8 cellular contexts compared by ENCODE assay signal in genomic region chr3:52385157-52385556, GRCh38. TPM values are rescaled to one million over a fixed set of nuclear protein-coding genes. Genes with fewer than 3 reads are reported as not detected.
A peak's percentile ranks its signal among the peaks of the same experiment; 100 is the strongest.
DNase-seq lines count a peak whose midpoint lies in the region; ATAC-seq, FAIRE-seq and TF ChIP-seq lines count a peak whose summit lies in the region.

No MANE protein-coding gene starts in this region.

- 52% methylated on average over 6 of the region's 10 CpGs for WGBS in A549 (ENCODE audit: missing lambda C conversion rate)

- H3K4me3 Mint-ChIP-seq in endothelial cell (ENCODE audit: unreplicated experiment): no peak overlapping the region

- TF ChIP-seq POLR2A in A549 (IDR thresholded peaks at IDR 0.05; ENCODE audit: low read length): no peak

- no peaks in the 10 kb centered on the region for H3K9me3 Mint-ChIP-seq in endothelial cell (ENCODE audit: unreplicated experiment)

- H3K4me3 ChIP-seq in A549: no peak overlapping the region

- H3K4me2 ChIP-seq in A549: no peak overlapping the region

- ATAC-seq in A549: peak; percentile 66 to 92
- no peak for ATAC-seq in GM21528 (IDR thresholded peaks at IDR 0.05; ENCODE audit: low FRiP score, unreplicated experiment)

- POLR2A ChIA-PET in A549 (lab: Yijun Ruan, JAX): interaction anchor here (0.6 kb wide), 1 partner anchor 97 kb away, joined by 3 read pairs; the partner anchor contains the start of gene GLYCTK

- peak in 1 of 2 experiments; percentile 50; a peak in 2 of 5 replicates for TF ChIP-seq RAD21 in A549 (conservative IDR thresholded peaks at IDR 0.05 in 1 of 2, IDR thresholded peaks at IDR 0.05 in 1 of 2)

- peaks cover 6% of the 10 kb centered on the region for H3K27me3 Mint-ChIP-seq in endothelial cell (ENCODE audit: unreplicated experiment)

- CTCF ChIA-PET in A549 (lab: Yijun Ruan, JAX): interaction anchor here (0.7 to 1.8 kb wide), 15 partner anchors 8 to 384 kb away, joined by 3 to 10 read pairs (median 4); no protein-coding TSS in a partner anchor

- TF ChIP-seq EP300 in A549 (IDR thresholded peaks at IDR 0.05): no peak

- H3K4me1 ChIP-seq in A549: no peaks in the 10 kb centered on the region

- peak; percentile 64 for DNase-seq in A549 (ENCODE audit: low read depth in 1 of 2, low spot score in 1 of 2)
- DNase-seq in NOMO-1 treated with DMSO at 0.1 percent for 48 hours (lab: John Stamatoyannopoulos, UW; ENCODE audit: unreplicated experiment): peak; percentile 10
- peak; percentile 74 for DNase-seq in endothelial cell (ENCODE audit: low spot score)
- peak; percentile 3 for DNase-seq in stromal cell of bone marrow (ENCODE audit: low read depth)
- DNase-seq in hippocampal formation (lab: John Stamatoyannopoulos, UW): no peak
- DNase-seq in medulla oblongata (ENCODE audit: extremely low spot score): no peak

- no peak overlapping the region for H3K27ac ChIP-seq in A549

- no peaks in the 10 kb centered on the region for H3K9me3 ChIP-seq in A549

- no peak overlapping the region for H3K27ac Mint-ChIP-seq in endothelial cell (ENCODE audit: unreplicated experiment)

- TF ChIP-seq CTCF in A549 (IDR thresholded peaks at IDR 0.05): peak; percentile 35; the same call in 2 of the 3 replicates
- TF ChIP-seq CTCF in GM12872 (IDR thresholded peaks at IDR 0.05; ENCODE audit: insufficient read depth, low read depth, low read length): peak; percentile 78
- peak; percentile 60 for TF ChIP-seq CTCF in endothelial cell (IDR thresholded peaks at IDR 0.05; ENCODE audit: unreplicated experiment)

- FAIRE-seq in A549 (lab: Jason Lieb, UNC): no peak

- peaks cover 4% of the 10 kb centered on the region for H3K36me3 Mint-ChIP-seq in endothelial cell (ENCODE audit: low read depth, unreplicated experiment)

- no peaks in the 10 kb centered on the region for H3K4me1 Mint-ChIP-seq in endothelial cell (ENCODE audit: unreplicated experiment)

TF ChIP-seq in A549, 52 proteins besides CTCF, POLR2A, EP300 and RAD21:
- TF ChIP-seq SMC3 (IDR thresholded peaks at IDR 0.05) (peak; percentile 40; the same call in 1 of the 3 replicates), CEBPB (IDR thresholded peaks at IDR 0.05) (no peak)

RNA-seq across cellular contexts. Expression of gene BAP1, which starts 24.7 kb away (rescaled TPM):
- 32.7 and 36.0 TPM in 2 replicates for polyA plus RNA-seq in A549 (2011; rRNA removed)
- polyA plus RNA-seq in A549 (2012; cell fraction: cytosol; rRNA removed): 41.7 and 51.2 TPM in 2 replicates
- polyA plus RNA-seq in A549 (2012; cell fraction: nucleus; rRNA removed): 137 and 152 TPM in 2 replicates
- polyA plus RNA-seq in A549 (2017; fragmentation: RNase III; extraction: RNeasy Plus Mini Kit Qiagen cat#74134 plus additional on column Dnase treatment): 33.3 to 39.4 TPM (median 38.1 TPM) in 3 replicates
- 42.8 and 44.8 TPM in 2 replicates for polyA minus RNA-seq in A549 (2011; rRNA and poly(A)+ RNA removed)
- total RNA-seq in endothelial cell (ENCODE audit: unreplicated experiment): 118 TPM

RNA-seq across cellular contexts. Expression of gene PHF7, which starts 25.3 kb away (rescaled TPM):
- polyA plus RNA-seq in A549 (2011; rRNA removed) (4.0 and 6.0 TPM in 2 replicates), A549 (2017; fragmentation: RNase III; extraction: RNeasy Plus Mini Kit Qiagen cat#74134 plus additional on column Dnase treatment) (2.7 to 3.8 TPM (median 3.0 TPM) in 3 replicates)
- 2.5 and 2.9 TPM in 2 replicates for polyA plus RNA-seq in A549 (2012; cell fraction: cytosol; rRNA removed)
- polyA plus RNA-seq in A549 (2012; cell fraction: nucleus; rRNA removed): 3.0 and 3.5 TPM in 2 replicates
- 2.7 and 3.3 TPM in 2 replicates for polyA minus RNA-seq in A549 (2011; rRNA and poly(A)+ RNA removed)
- total RNA-seq in endothelial cell (ENCODE audit: unreplicated experiment): 15.9 TPM

RNA-seq across cellular contexts. Expression of gene SEMA3G, which starts 59.7 kb away (rescaled TPM):
- polyA plus RNA-seq in A549 (2011; rRNA removed): 0.05 and 0.08 TPM in 2 replicates
- polyA plus RNA-seq in A549 (2012; cell fraction: cytosol; rRNA removed): 0.12 and 0.17 TPM in 2 replicates
- polyA plus RNA-seq in A549 (2012; cell fraction: nucleus; rRNA removed): 0.28 and 0.66 TPM in 2 replicates
- 0.13 to 0.24 TPM (median 0.13 TPM) in 3 replicates for polyA plus RNA-seq in A549 (2017; fragmentation: RNase III; extraction: RNeasy Plus Mini Kit Qiagen cat#74134 plus additional on column Dnase treatment)
- not detected in 2 replicates for polyA minus RNA-seq in A549 (2011; rRNA and poly(A)+ RNA removed)
- total RNA-seq in endothelial cell (ENCODE audit: unreplicated experiment): 175 TPM

Comparison
In these comparisons a context has a peak if more than half of its experiments do, and no peak if none do; other contexts are left out.
1. DNase-seq: peak in A549 (2 of 2), NOMO-1 treated with DMSO at 0.1 percent for 48 hours (single experiment), endothelial cell (single experiment) and stromal cell of bone marrow (single experiment); none in hippocampal formation (0 of 2) and medulla oblongata (single experiment).
2. Peak in every context shown above with its lines, with median percentiles within 50 percentile points of each other: CTCF ChIP-seq.